Comparison of ENCODE assay signal across 18 cellular contexts in the genomic region with DNA sequence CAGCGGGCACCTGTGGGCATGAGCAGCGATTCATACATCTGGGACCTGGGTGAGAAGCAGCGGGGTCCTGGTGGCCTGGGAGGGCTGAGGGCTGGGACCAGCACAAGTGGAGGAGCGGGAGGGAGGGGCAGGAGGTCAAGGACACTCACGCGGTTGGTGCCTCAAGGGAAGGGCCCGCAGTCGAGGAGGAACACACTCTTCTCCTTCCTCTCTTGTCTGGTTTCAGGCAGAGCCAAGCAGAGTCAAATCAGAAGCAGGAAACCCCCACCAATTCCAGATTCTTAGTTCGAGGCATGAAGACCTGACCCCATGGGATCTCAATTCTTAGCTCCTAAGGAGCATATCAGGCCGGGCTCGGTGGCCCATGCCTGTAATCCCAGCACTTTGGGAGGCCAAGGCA. TPM values are rescaled to one million over a fixed set of nuclear protein-coding genes. Genes with fewer than 3 reads are reported as not detected.
DNase-seq lines count a peak whose midpoint lies in the region; ATAC-seq lines count a peak whose summit lies in the region.
"Had no signal": no experiment of that assay in that cellular context is flagged by ENCODE, and none has a peak within 500 bp of the region (broad histone marks: within the 10 kb centered on the region; RNA-seq: fewer than 3 reads in every experiment).

No MANE protein-coding gene starts in this region.

- no peak overlapping the region for H3K4me3 Mint-ChIP-seq in activated naive CD4-positive, alpha-beta T cell treated with anti-CD3 and anti-CD28 coated beads for 36 hours
- H3K4me3 Mint-ChIP-seq in CD4-positive, alpha-beta memory T cell: no peak overlapping the region
- H3K4me3 Mint-ChIP-seq in activated CD4-positive, alpha-beta memory T cell treated with anti-CD3 and anti-CD28 coated beads for 36 hours: no peak overlapping the region
- H3K4me3 Mint-ChIP-seq in stimulated activated effector memory CD8-positive, alpha-beta T cell treated with anti-CD3 and anti-CD28 coated beads, Interleukin-12 subunit alpha, Interleukin-12 subunit beta, amount 100 ng/mL, for 72 hours: peak overlapping the region; percentile 35

- intact Hi-C loops in activated naive CD4-positive, alpha-beta T cell treated with anti-CD3 and anti-CD28 coated beads for 36 hours (cut with micrococcal nuclease): loop anchor here (1.0 kb wide), 1 partner anchor 12 kb away; no protein-coding TSS in a partner anchor
- intact Hi-C loops in CD4-positive, alpha-beta memory T cell (cut with micrococcal nuclease): no loop called here
- intact Hi-C loops in activated CD4-positive, alpha-beta memory T cell treated with anti-CD3 and anti-CD28 coated beads for 36 hours (cut with micrococcal nuclease): loop anchor here (10.0 kb wide), 1 partner anchor 1065 kb away; no protein-coding TSS in a partner anchor

- H3K9me3 ChIP-seq in CD4-positive, alpha-beta memory T cell (ENCODE audit: control insufficient read depth in 1 of 2, low read length in 2 of 2): no peaks in the 10 kb centered on the region

- H3K9me3 Mint-ChIP-seq in activated naive CD4-positive, alpha-beta T cell treated with anti-CD3 and anti-CD28 coated beads for 36 hours: peaks cover under 1% of the 10 kb centered on the region
- no peaks in the 10 kb centered on the region for H3K9me3 Mint-ChIP-seq in CD4-positive, alpha-beta memory T cell
- no peaks in the 10 kb centered on the region for H3K9me3 Mint-ChIP-seq in activated CD4-positive, alpha-beta memory T cell treated with anti-CD3 and anti-CD28 coated beads for 36 hours
- no peaks in the 10 kb centered on the region for H3K9me3 Mint-ChIP-seq in stimulated activated effector memory CD8-positive, alpha-beta T cell treated with anti-CD3 and anti-CD28 coated beads, Interleukin-12 subunit alpha, Interleukin-12 subunit beta, amount 100 ng/mL, for 72 hours

- H3K27ac Mint-ChIP-seq in activated naive CD4-positive, alpha-beta T cell treated with anti-CD3 and anti-CD28 coated beads for 36 hours: peak overlapping the region; percentile 30
- peak overlapping the region in 5 of 7 donors; percentile 52 to 78 (median 65) for H3K27ac Mint-ChIP-seq in CD4-positive, alpha-beta memory T cell
- peak overlapping the region; percentile 84 for H3K27ac Mint-ChIP-seq in activated CD4-positive, alpha-beta memory T cell treated with anti-CD3 and anti-CD28 coated beads for 36 hours
- H3K27ac Mint-ChIP-seq in stimulated activated effector memory CD8-positive, alpha-beta T cell treated with anti-CD3 and anti-CD28 coated beads, Interleukin-12 subunit alpha, Interleukin-12 subunit beta, amount 100 ng/mL, for 72 hours: peak overlapping the region; percentile 81

- peaks cover 21% of the 10 kb centered on the region for H3K4me1 ChIP-seq in CD4-positive, alpha-beta memory T cell (ENCODE audit: insufficient read depth, low read length)

- CTCF ChIA-PET in activated naive CD4-positive, alpha-beta T cell treated with anti-CD3 and anti-CD28 coated beads for 36 hours (lab: Charles Lee): interaction anchor here (1.1 to 1.3 kb wide), 2 partner anchors 11 kb away, joined by 3 read pairs; no protein-coding TSS in a partner anchor
- CTCF ChIA-PET in CD4-positive, alpha-beta memory T cell (lab: Charles Lee; ENCODE audit: partially characterized antibody): interaction anchor here (12.2 kb wide), 1 partner anchor 8 kb away, joined by 205 read pairs; no protein-coding TSS in a partner anchor
- CTCF ChIA-PET in activated CD4-positive, alpha-beta memory T cell treated with anti-CD3 and anti-CD28 coated beads for 36 hours (lab: Charles Lee): no interaction called here

- no peaks in the 10 kb centered on the region for H3K36me3 ChIP-seq in CD4-positive, alpha-beta memory T cell (ENCODE audit: insufficient read depth, low read length)

- no peaks in the 10 kb centered on the region for H3K27me3 Mint-ChIP-seq in activated naive CD4-positive, alpha-beta T cell treated with anti-CD3 and anti-CD28 coated beads for 36 hours (ENCODE audit: low read depth)
- H3K27me3 Mint-ChIP-seq in CD4-positive, alpha-beta memory T cell: no peaks in the 10 kb centered on the region
- no peaks in the 10 kb centered on the region for H3K27me3 Mint-ChIP-seq in activated CD4-positive, alpha-beta memory T cell treated with anti-CD3 and anti-CD28 coated beads for 36 hours

- H3K4me1 Mint-ChIP-seq in activated naive CD4-positive, alpha-beta T cell treated with anti-CD3 and anti-CD28 coated beads for 36 hours (ENCODE audit: low read depth): peaks cover 19% of the 10 kb centered on the region
- peaks cover 11 to 48% (median 29%) of the 10 kb centered on the region in 4 donors for H3K4me1 Mint-ChIP-seq in CD4-positive, alpha-beta memory T cell
- H3K4me1 Mint-ChIP-seq in activated CD4-positive, alpha-beta memory T cell treated with anti-CD3 and anti-CD28 coated beads for 36 hours (ENCODE audit: low read depth): peaks cover 45% of the 10 kb centered on the region
- peaks cover 42% of the 10 kb centered on the region for H3K4me1 Mint-ChIP-seq in stimulated activated effector memory CD8-positive, alpha-beta T cell treated with anti-CD3 and anti-CD28 coated beads, Interleukin-12 subunit alpha, Interleukin-12 subunit beta, amount 100 ng/mL, for 72 hours

- no peak for ATAC-seq in stimulated activated effector memory CD8-positive, alpha-beta T cell treated with anti-CD3 and anti-CD28 coated beads, Interleukin-12 subunit alpha, Interleukin-12 subunit beta, amount 100 ng/mL, for 72 hours
- no peak for ATAC-seq in GM21515 (IDR thresholded peaks at IDR 0.05; ENCODE audit: unreplicated experiment)

- H3K27me3 ChIP-seq in CD4-positive, alpha-beta memory T cell (ENCODE audit: insufficient read depth, low read length): no peaks in the 10 kb centered on the region

- H3K4me3 ChIP-seq in CD4-positive, alpha-beta memory T cell (ENCODE audit: low read length in 2 of 2): no peak overlapping the region

- DNase-seq in activated naive CD4-positive, alpha-beta T cell treated with anti-CD3 and anti-CD28 coated beads for 36 hours: no peak
- DNase-seq in activated naive CD4-positive, alpha-beta T cell (lab: John Stamatoyannopoulos, UW): no peak
- no peak for DNase-seq in CD4-positive, alpha-beta memory T cell
- peak; percentile 21 for DNase-seq in activated CD4-positive, alpha-beta memory T cell treated with anti-CD3 and anti-CD28 coated beads for 36 hours
- DNase-seq in stimulated activated effector memory CD8-positive, alpha-beta T cell treated with anti-CD3 and anti-CD28 coated beads, Interleukin-12 subunit alpha, Interleukin-12 subunit beta, amount 100 ng/mL, for 72 hours (ENCODE audit: low spot score in 2 of 2): no peak
- DNase-seq in HCEC 1CT: no peak
- no peak for DNase-seq in HuH-7 (ENCODE audit: low spot score)
- DNase-seq: AML-193, DMS 273 treated with DMSO at 0.1 percent for 48 hours, H7, IMR-90, Kasumi-1, NCI-H1105 treated with DMSO at 0.1 percent for 48 hours, NCI-H187, NCI-H446, NCI-H748 treated with DMSO at 0.1 percent for 48 hours had no signal

- H3K27ac ChIP-seq in CD4-positive, alpha-beta memory T cell (ENCODE audit: low read depth, low read length): no peak overlapping the region

- no peaks in the 10 kb centered on the region for H3K36me3 Mint-ChIP-seq in activated naive CD4-positive, alpha-beta T cell treated with anti-CD3 and anti-CD28 coated beads for 36 hours (ENCODE audit: low read depth)
- H3K36me3 Mint-ChIP-seq in CD4-positive, alpha-beta memory T cell: no peaks in the 10 kb centered on the region
- H3K36me3 Mint-ChIP-seq in activated CD4-positive, alpha-beta memory T cell treated with anti-CD3 and anti-CD28 coated beads for 36 hours: no peaks in the 10 kb centered on the region
- no peaks in the 10 kb centered on the region for H3K36me3 Mint-ChIP-seq in stimulated activated effector memory CD8-positive, alpha-beta T cell treated with anti-CD3 and anti-CD28 coated beads, Interleukin-12 subunit alpha, Interleukin-12 subunit beta, amount 100 ng/mL, for 72 hours

- POLR2A ChIA-PET in CD4-positive, alpha-beta memory T cell (lab: Charles Lee; ENCODE audit: partially characterized antibody): no interaction called here
- POLR2A ChIA-PET in activated CD4-positive, alpha-beta memory T cell treated with anti-CD3 and anti-CD28 coated beads for 36 hours (lab: Charles Lee): no interaction called here

RNA-seq across cellular contexts. Expression of gene DNAI2, which starts 15.7 kb away (rescaled TPM):
- under 1 TPM; 0.12 to 0.25 TPM for total RNA-seq in activated naive CD4-positive, alpha-beta T cell treated with anti-CD3 and anti-CD28 coated beads for 36 hours
- 1 to 10 TPM; 6.0 to 8.4 TPM for total RNA-seq in CD4-positive, alpha-beta memory T cell
- polyA plus RNA-seq in CD4-positive, alpha-beta memory T cell: under 1 TPM in 1 of 2 donors, not detected in 1; 0.28 TPM
- total RNA-seq in activated CD4-positive, alpha-beta memory T cell treated with anti-CD3 and anti-CD28 coated beads for 36 hours: 1 to 10 TPM; 1.6 to 1.7 TPM
- total RNA-seq: Daoy, H7, IMR-90 had no signal
- polyA plus RNA-seq: IMR-90 had no signal

RNA-seq across cellular contexts. Expression of gene KIF19, which starts 36.3 kb away (rescaled TPM):
- not detected for total RNA-seq in activated naive CD4-positive, alpha-beta T cell treated with anti-CD3 and anti-CD28 coated beads for 36 hours
- total RNA-seq in CD4-positive, alpha-beta memory T cell: 1 to 10 TPM; 1.5 to 1.7 TPM
- polyA plus RNA-seq in CD4-positive, alpha-beta memory T cell: 1 to 10 TPM; 1.5 to 2.3 TPM
- under 1 TPM; 0.51 to 0.59 TPM for total RNA-seq in activated CD4-positive, alpha-beta memory T cell treated with anti-CD3 and anti-CD28 coated beads for 36 hours
- total RNA-seq: Daoy, IMR-90 had no signal
- polyA plus RNA-seq: IMR-90 had no signal

Comparison
In these comparisons a context has a peak if more than half of its experiments do, and no peak if none do; other contexts are left out.
1. H3K27ac Mint-ChIP-seq: peak in every context shown above with its lines; median percentile 84 in activated CD4-positive, alpha-beta memory T cell treated with anti-CD3 and anti-CD28 coated beads for 36 hours; 81 in stimulated activated effector memory CD8-positive, alpha-beta T cell treated with anti-CD3 and anti-CD28 coated beads, Interleukin-12 subunit alpha, Interleukin-12 subunit beta, amount 100 ng/mL, for 72 hours; 65 in CD4-positive, alpha-beta memory T cell; 30 in activated naive CD4-positive, alpha-beta T cell treated with anti-CD3 and anti-CD28 coated beads for 36 hours.